ENCODE assay signal across 8 cellular contexts in the genomic region with DNA sequence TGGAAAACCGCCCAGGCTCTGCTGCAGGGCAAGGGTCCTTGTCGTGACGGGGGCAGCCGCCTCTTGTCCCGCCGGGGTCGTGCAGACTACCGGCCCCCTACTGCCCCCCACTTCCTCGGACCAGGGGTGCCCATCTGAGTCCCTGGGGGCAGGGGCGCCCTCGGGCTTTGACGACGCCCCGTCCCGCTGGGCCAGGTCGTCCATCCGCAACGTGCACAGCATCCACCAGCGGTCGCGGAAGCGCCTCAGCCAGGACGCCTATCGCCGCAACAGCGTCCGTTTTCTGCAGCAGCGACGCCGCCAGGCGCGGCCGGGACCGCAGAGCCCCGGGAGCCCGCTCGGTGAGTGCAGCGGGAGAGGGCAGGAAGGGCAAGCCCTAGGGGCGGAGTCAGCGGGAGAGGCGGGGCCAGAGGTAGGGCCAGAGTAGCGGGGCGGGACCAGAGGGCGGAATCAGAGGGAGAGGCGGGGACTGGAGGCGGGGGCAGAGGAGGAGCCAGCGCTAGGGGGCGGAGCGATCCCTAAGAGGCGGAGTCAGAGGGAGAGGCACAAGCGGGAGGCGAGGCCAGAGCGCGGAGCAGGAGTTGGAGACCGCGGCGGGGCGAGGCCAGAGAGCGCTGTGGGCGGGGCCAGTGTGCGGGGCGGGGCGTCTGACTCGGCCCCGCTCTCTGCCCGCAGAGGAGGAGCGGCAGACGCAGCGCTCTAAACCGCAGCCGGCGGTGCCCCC.
A peak's percentile ranks its signal among the peaks of the same experiment; 100 is the strongest.
DNase-seq lines count a peak whose midpoint lies in the region; ATAC-seq, FAIRE-seq and TF ChIP-seq lines count a peak whose summit lies in the region.
"Not testable (repeated sequence)": the region's sequence is repeated elsewhere in the genome, so short reads cannot be mapped to it uniquely, and the experiment has no call there.

No MANE protein-coding gene starts in this region.

- ATAC-seq in GM21723 (IDR thresholded peaks at IDR 0.05; ENCODE audit: unreplicated experiment) (peak; percentile 86), HG03354 (IDR thresholded peaks at IDR 0.05; ENCODE audit: poor library complexity, severe bottlenecking, unreplicated experiment) (peak; percentile 94), pancreas (peak; percentile 94 to 98 (median 98))
- peak; percentile 90 to 93 for ATAC-seq in activated CD4-positive, CD25-positive, alpha-beta regulatory T cell treated with anti-CD3 and anti-CD28 coated beads, Interleukin-2, amount 50 U/mL, for 24 hours

- not testable (repeated sequence) for H3K27me3 Mint-ChIP-seq in activated naive CD4-positive, alpha-beta T cell treated with anti-CD3 and anti-CD28 coated beads, Interleukin-2, amount 10 ng/mL, durations not matched to agents 7 days and 5 days

- CTCF ChIA-PET in activated naive CD4-positive, alpha-beta T cell treated with anti-CD3 and anti-CD28 coated beads, Interleukin-2, amount 10 ng/mL, durations not matched to agents 7 days and 5 days (lab: Charles Lee) = not testable (repeated sequence)

- H3K4me1 ChIP-seq in cardiac muscle cell (ENCODE audit: low read depth); pancreas: not testable (repeated sequence)

- not testable (repeated sequence) for H3K9me3 Mint-ChIP-seq in activated naive CD4-positive, alpha-beta T cell treated with anti-CD3 and anti-CD28 coated beads, Interleukin-2, amount 10 ng/mL, durations not matched to agents 7 days and 5 days

- not testable (repeated sequence) for H3K36me3 Mint-ChIP-seq in activated naive CD4-positive, alpha-beta T cell treated with anti-CD3 and anti-CD28 coated beads, Interleukin-2, amount 10 ng/mL, durations not matched to agents 7 days and 5 days

- 0% methylated on average over 20 of the region's 72 CpGs; no CpG with 5 or more reads in 1 of the 2 donors for WGBS in pancreas, 2 donors

- DNase-seq in activated naive CD4-positive, alpha-beta T cell treated with anti-CD3 and anti-CD28 coated beads, Interleukin-2, amount 10 ng/mL, durations not matched to agents 7 days and 5 days = peak; percentile 95
- not testable (repeated sequence) for DNase-seq in cardiac muscle cell (ENCODE audit: low read depth in 1 of 2, low spot score in 1 of 2)
- peak; percentile 93 to 98 (median 96) for DNase-seq in pancreas
- DNase-seq in stimulated activated CD8-positive, alpha-beta memory T cell treated with anti-CD3 and anti-CD28 coated beads, Interleukin-4, amount 100 ng/mL, for 4 hours (ENCODE audit: low read depth in 2 of 2, low spot score in 1 of 2) = peak; percentile 73 to 79

- not testable (repeated sequence) for H3K9me3 ChIP-seq in cardiac muscle cell (ENCODE audit: low read depth); pancreas

- FAIRE-seq in pancreas (lab: Jason Lieb, UNC) = peak; percentile 71

- H3K27me3 ChIP-seq in cardiac muscle cell, pancreas: not testable (repeated sequence)

- not testable (repeated sequence) for H3K4me3 Mint-ChIP-seq in activated naive CD4-positive, alpha-beta T cell treated with anti-CD3 and anti-CD28 coated beads, Interleukin-2, amount 10 ng/mL, durations not matched to agents 7 days and 5 days

- not testable (repeated sequence) for H3K36me3 ChIP-seq in cardiac muscle cell, pancreas

- H3K4me1 Mint-ChIP-seq in activated naive CD4-positive, alpha-beta T cell treated with anti-CD3 and anti-CD28 coated beads, Interleukin-2, amount 10 ng/mL, durations not matched to agents 7 days and 5 days = not testable (repeated sequence)

- H3K27ac Mint-ChIP-seq in activated naive CD4-positive, alpha-beta T cell treated with anti-CD3 and anti-CD28 coated beads, Interleukin-2, amount 10 ng/mL, durations not matched to agents 7 days and 5 days = not testable (repeated sequence)

- not testable (repeated sequence) for TF ChIP-seq CTCF in GM12875 (IDR thresholded peaks at IDR 0.05; ENCODE audit: borderline replicate concordance, insufficient read depth, low read depth, low read length); cardiac muscle cell (IDR thresholded peaks at IDR 0.05; ENCODE audit: low read depth, low read length); pancreas (IDR thresholded peaks at IDR 0.05)

- intact Hi-C loops in pancreas (cut with DNase I) = not testable (repeated sequence)

- H3K4me3 ChIP-seq in GM12875 (ENCODE audit: low read depth, low read length) (peak overlapping the region; percentile 35), cardiac muscle cell (peak overlapping the region; percentile 24), pancreas (peak overlapping the region in 1 of 4 donors; percentile 28)

- H3K27ac ChIP-seq in cardiac muscle cell, pancreas: not testable (repeated sequence)
